In the genomic region with DNA sequence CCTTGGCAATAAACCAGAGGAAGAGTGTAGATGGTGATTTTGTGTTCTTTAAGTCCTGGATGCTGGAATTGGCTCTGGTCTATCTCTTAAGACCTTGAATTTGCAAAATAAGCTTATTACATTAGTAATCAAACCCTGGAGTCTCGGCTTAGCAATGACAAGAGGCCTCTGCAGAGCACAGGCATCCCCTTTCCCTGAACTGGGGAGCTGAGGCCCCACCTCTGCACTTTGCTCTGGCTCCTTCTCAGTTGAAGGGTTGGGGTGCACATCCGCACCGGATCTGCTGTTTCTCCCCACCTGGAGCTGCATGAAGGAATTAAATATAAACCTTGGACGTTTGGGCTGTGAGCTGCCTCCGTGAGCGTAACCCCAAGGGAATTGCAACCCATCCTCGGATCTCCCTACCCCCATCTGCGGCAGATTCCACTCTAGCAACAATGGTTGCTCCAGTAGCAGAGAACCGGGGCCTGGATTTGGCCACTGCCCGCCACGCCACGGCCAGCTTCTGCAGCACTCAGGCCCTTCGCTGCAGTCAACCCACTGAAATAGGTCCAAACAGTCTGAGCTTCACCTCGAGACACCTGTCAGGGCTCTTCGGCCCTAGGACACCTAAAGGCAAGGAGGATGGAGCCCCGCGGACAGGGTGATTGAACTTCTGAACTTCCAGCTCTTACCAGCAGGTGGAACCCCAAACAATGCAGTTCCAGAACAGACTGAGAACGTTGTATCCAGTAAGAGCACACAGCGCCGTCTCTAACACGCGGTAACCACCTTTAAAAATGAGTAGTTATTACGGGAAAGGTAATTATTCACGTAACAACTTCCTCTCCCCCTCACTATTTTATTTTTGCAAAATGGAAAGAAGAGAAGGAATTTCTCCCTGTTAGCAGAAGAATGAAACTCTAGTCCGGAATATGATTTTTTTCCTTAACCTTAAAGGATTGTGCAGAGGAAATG, we compare ENCODE assay signal across 9 cellular contexts. TPM values are rescaled to one million over a fixed set of nuclear protein-coding genes. Genes with fewer than 3 reads are reported as not detected.
DNase-seq lines count a peak whose midpoint lies in the region; ATAC-seq lines count a peak whose summit lies in the region.
"Had no signal": no experiment of that assay in that cellular context is flagged by ENCODE, and none has a peak within 500 bp of the region (broad histone marks: within the 10 kb centered on the region; RNA-seq: fewer than 3 reads in every experiment).

No MANE protein-coding gene starts in this region.

- H3K27ac Mint-ChIP-seq in activated T-helper 17 cell treated with anti-CD3 and anti-CD28 coated beads, Interleukin-2, amount 50 U/mL, for 72 hours: no peak overlapping the region
- H3K27ac Mint-ChIP-seq: stimulated activated naive CD8-positive, alpha-beta T cell treated with anti-CD3 and anti-CD28 coated beads, Interleukin-15, Interleukin-2, amounts not matched to agents 100 ng/mL and 50 ng/mL, for 24 hours had no signal

- H3K36me3 Mint-ChIP-seq in activated T-helper 17 cell treated with anti-CD3 and anti-CD28 coated beads, Interleukin-2, amount 50 U/mL, for 72 hours (ENCODE audit: low read depth): no peaks in the 10 kb centered on the region

- DNase-seq in DMS79 treated with DMSO at 0.1 percent for 48 hours (lab: John Stamatoyannopoulos, UW) (peak; percentile 54), LHCN-M2 (ENCODE audit: low read depth) (peak; percentile 62), RKO (ENCODE audit: low spot score) (peak; percentile 77), fibroblast of the conjunctiva (ENCODE audit: low read depth) (peak; percentile 60), nucleus accumbens (lab: John Stamatoyannopoulos, UW) (peak in 52 of 56 donors; percentile 2 to 83 (median 42)), superior temporal gyrus (ENCODE audit: extremely low spot score) (peak; percentile 87)

- no peaks in the 10 kb centered on the region for H3K9me3 Mint-ChIP-seq in activated T-helper 17 cell treated with anti-CD3 and anti-CD28 coated beads, Interleukin-2, amount 50 U/mL, for 72 hours
- H3K9me3 Mint-ChIP-seq: stimulated activated naive CD8-positive, alpha-beta T cell treated with anti-CD3 and anti-CD28 coated beads, Interleukin-15, Interleukin-2, amounts not matched to agents 100 ng/mL and 50 ng/mL, for 24 hours had no signal

- H3K4me1 Mint-ChIP-seq in activated T-helper 17 cell treated with anti-CD3 and anti-CD28 coated beads, Interleukin-2, amount 50 U/mL, for 72 hours: no peaks in the 10 kb centered on the region

- H3K27me3 Mint-ChIP-seq in activated T-helper 17 cell treated with anti-CD3 and anti-CD28 coated beads, Interleukin-2, amount 50 U/mL, for 72 hours: peaks cover 9% of the 10 kb centered on the region

- peak overlapping the region; percentile 41 for H3K4me3 Mint-ChIP-seq in activated T-helper 17 cell treated with anti-CD3 and anti-CD28 coated beads, Interleukin-2, amount 50 U/mL, for 72 hours
- H3K4me3 Mint-ChIP-seq: stimulated activated naive CD8-positive, alpha-beta T cell treated with anti-CD3 and anti-CD28 coated beads, Interleukin-15, Interleukin-2, amounts not matched to agents 100 ng/mL and 50 ng/mL, for 24 hours had no signal

- peak; percentile 60 for ATAC-seq in GM21737 (IDR thresholded peaks at IDR 0.05; ENCODE audit: unreplicated experiment)
- peak; percentile 96 for ATAC-seq in activated T-helper 17 cell treated with anti-CD3 and anti-CD28 coated beads, Interleukin-2, amount 50 U/mL, for 72 hours (replicated peaks)

RNA-seq across cellular contexts. Expression of gene CAPRIN1, which starts 54.8 kb away (rescaled TPM):
- 218 and 260 TPM in 2 replicates for total RNA-seq in LHCN-M2 (2014; rRNA removed)
- polyA plus RNA-seq in LHCN-M2 (2012): 114 TPM
- total RNA-seq in activated T-helper 17 cell treated with anti-CD3 and anti-CD28 coated beads, Interleukin-2, amount 50 U/mL, for 72 hours: 100 to 1,000 TPM; 151 to 262 TPM

Comparison
In these comparisons a context has a peak if more than half of its experiments do, and no peak if none do; other contexts are left out.
1. Peak in every context shown above with its lines: DNase-seq and ATAC-seq.